Comparison of ENCODE assay signal across 8 cellular contexts in genomic region chr13:27954406-27954851, GRCh38. TPM values are rescaled to one million over a fixed set of nuclear protein-coding genes. Genes with fewer than 3 reads are reported as not detected.
DNase-seq lines count a peak whose midpoint lies in the region; ATAC-seq, FAIRE-seq and TF ChIP-seq lines count a peak whose summit lies in the region.

No MANE protein-coding gene starts in this region.

- TF ChIP-seq EP300 in HepG2 (IDR thresholded peaks at IDR 0.05; ENCODE audit: low read depth in 2 of 2, low read length in 2 of 2) (no peak), HepG2 (CRISPR knock-in tag; IDR thresholded peaks at IDR 0.05; ENCODE audit: borderline replicate concordance) (no peak)

- CTCF ChIA-PET in HepG2 (lab: Yijun Ruan, JAX; ENCODE audit: low intra/inter-chr PET ratio, low total read pairs), result interaction anchor here (1.6 kb wide), 1 partner anchor 85 kb away, joined by 12 read pairs; no protein-coding TSS in a partner anchor

- TF ChIP-seq RAD21 in liver (IDR thresholded peaks at IDR 0.05) (no peak), HepG2 (CRISPR knock-in tag; IDR thresholded peaks at IDR 0.05) (no peak)

- no peaks in the 10 kb centered on the region for H3K9me3 ChIP-seq in liver (ENCODE audit: control insufficient read depth in 4 of 4, low read length in 3 of 4)
- H3K9me3 ChIP-seq in HepG2 (ENCODE audit: low read length), result no peaks in the 10 kb centered on the region
- no peaks in the 10 kb centered on the region for H3K9me3 ChIP-seq in BE2C

- DNase-seq in HepG2 (ENCODE audit: low spot score) (no peak), HL-60 (ENCODE audit: low read depth in 1 of 2, low spot score in 1 of 2) (no peak), choroid plexus epithelial cell (ENCODE audit: low read depth) (no peak), mesothelial cell of epicardium (ENCODE audit: low spot score in 2 of 2, unreplicated experiment in 2 of 2) (no peak), BE2C (no peak), kidney glomerular epithelial cell (lab: John Stamatoyannopoulos, UW) (no peak), D721Med (ENCODE audit: insufficient read length, low spot score) (no peak)

- H3K4me3 ChIP-seq in liver (ENCODE audit: low read depth in 1 of 3, low read length in 3 of 3) (peak overlapping the region; percentile 54 to 80 (median 61)), HepG2 (replicated peaks in 1 of 3; ENCODE audit: insufficient read depth in 1 of 3, low read depth in 2 of 3, low read length in 3 of 3) (no peak overlapping the region), HL-60 (replicated peaks; ENCODE audit: insufficient read depth, low read length) (peak overlapping the region; percentile 54), choroid plexus epithelial cell (ENCODE audit: low read depth, low read length) (peak overlapping the region; percentile 39), BE2C (ENCODE audit: low read depth, low read length) (no peak overlapping the region)

- BruUV-seq in HepG2 (replicated peaks; lab: Mats Ljungman, UMichigan), result no TSS peak

- no peak for TF ChIP-seq POLR2A in HepG2 (IDR thresholded peaks at IDR 0.05; ENCODE audit: insufficient read depth in 1 of 2, low read depth in 2 of 2, low read length in 2 of 2)

- no peak for FAIRE-seq in HepG2 (lab: Jason Lieb, UNC)
- no peak for FAIRE-seq in D721Med (lab: Jason Lieb, UNC)

- H3K4me1 ChIP-seq in liver (ENCODE audit: control insufficient read depth in 4 of 4, insufficient read depth in 4 of 4, low read length in 3 of 4) (peaks cover 8 to 17% (median 15%) of the 10 kb centered on the region in 4 donors), HepG2 (ENCODE audit: insufficient read depth, low read length) (peaks cover 32% of the 10 kb centered on the region), BE2C (no peaks in the 10 kb centered on the region)

- H3K27ac Mint-ChIP-seq in mesothelial cell of epicardium, result peak overlapping the region; percentile 86

- H3K4me2 ChIP-seq in HepG2 (ENCODE audit: low read depth, low read length), result no peak overlapping the region

- no peak for ATAC-seq in HepG2

- H3K4me1 Mint-ChIP-seq in mesothelial cell of epicardium, result peaks cover 16% of the 10 kb centered on the region

- H3K9ac ChIP-seq in liver (ENCODE audit: low read depth in 1 of 2, low read length in 2 of 2), result peak overlapping the region; percentile 52 to 68
- no peak overlapping the region for H3K9ac ChIP-seq in HepG2 (ENCODE audit: insufficient read depth, low read depth, low read length)

- no peaks in the 10 kb centered on the region for H4K20me1 ChIP-seq in HepG2 (ENCODE audit: insufficient read depth, low read length)

- WGBS in liver, result 2% methylated on average over 56 of the region's 56 CpGs
- WGBS in HepG2 (ENCODE audit: low lambda C conversion rate), result 95% methylated on average over 22 of the region's 56 CpGs

- POLR2A ChIA-PET in HepG2 (lab: Yijun Ruan, JAX), result interaction anchor here (2.0 kb wide), 1 partner anchor 8 kb away, joined by 9 read pairs; no protein-coding TSS in a partner anchor

- in situ Hi-C loops in HepG2 (cut with HindIII; ENCODE audit: extremely low pct_ligation_motif_present, low pct_unique_long_range_greater_than_20kb), result loop anchor here (25.0 kb wide), 1 partner anchor 992 kb away; no protein-coding TSS in a partner anchor

- TF ChIP-seq CTCF in liver (IDR thresholded peaks at IDR 0.05; ENCODE audit: low read depth, low read length, missing input control) (no peak), HepG2 (CRISPR knock-in tag; IDR thresholded peaks at IDR 0.05) (no peak), HL-60 (IDR thresholded peaks at IDR 0.05; ENCODE audit: insufficient read depth, low read length) (no peak), choroid plexus epithelial cell (conservative IDR thresholded peaks at IDR 0.05; ENCODE audit: low read depth, low read length) (no peak), mesothelial cell of epicardium (IDR thresholded peaks at IDR 0.05; ENCODE audit: unreplicated experiment) (no peak), BE2C (IDR thresholded peaks at IDR 0.05; ENCODE audit: low read depth, low read length) (no peak), D721Med (IDR thresholded peaks at IDR 0.05; ENCODE audit: insufficient read depth, missing control alignments) (no peak)

- no peak overlapping the region for H2AFZ ChIP-seq in HepG2 (ENCODE audit: low read length)

- H3K36me3 ChIP-seq in liver (ENCODE audit: control insufficient read depth in 4 of 4, insufficient read depth in 3 of 4, low read depth in 1 of 4, low read length in 3 of 4), result no peaks in the 10 kb centered on the region
- H3K36me3 ChIP-seq in HepG2 (replicated peaks in 1 of 2; ENCODE audit: control insufficient read depth in 1 of 2, insufficient read depth in 2 of 2, low read length in 2 of 2), result no peaks in the 10 kb centered on the region
- no peaks in the 10 kb centered on the region for H3K36me3 ChIP-seq in BE2C

- H3K27me3 Mint-ChIP-seq in mesothelial cell of epicardium (ENCODE audit: low read depth), result peaks cover 82% of the 10 kb centered on the region

- peaks cover 7% of the 10 kb centered on the region for H3K9me3 Mint-ChIP-seq in mesothelial cell of epicardium

- H3K27me3 ChIP-seq in liver (ENCODE audit: control insufficient read depth in 4 of 4, insufficient read depth in 4 of 4, low read length in 3 of 4) (no peaks in the 10 kb centered on the region), HepG2 (ENCODE audit: control insufficient read depth in 1 of 2, insufficient read depth in 2 of 2, low read length in 2 of 2) (peaks cover 0 to 4% of the 10 kb centered on the region in 2 experiments; a peak in 1 of 5 replicates), HL-60 (ENCODE audit: insufficient read depth, poor library complexity, severe bottlenecking) (peaks cover 22% of the 10 kb centered on the region), BE2C (peaks cover 86% of the 10 kb centered on the region)

- peak overlapping the region; percentile 78 for H3K4me3 Mint-ChIP-seq in mesothelial cell of epicardium

- no peaks in the 10 kb centered on the region for H3K79me2 ChIP-seq in HepG2 (ENCODE audit: insufficient read depth, low read length)

- H3K27ac ChIP-seq in liver (ENCODE audit: low read depth in 1 of 2, low read length in 2 of 2) (peak overlapping the region; percentile 84 to 94), HepG2 (ENCODE audit: extremely low read length, insufficient read depth, low read length) (no peak overlapping the region), HL-60 (replicated peaks) (no peak overlapping the region)

- intact Hi-C loops in HepG2 (cut with micrococcal nuclease; ENCODE audit: unreplicated experiment), result no loop called here

- H3K36me3 Mint-ChIP-seq in mesothelial cell of epicardium, result no peaks in the 10 kb centered on the region

RNA-seq across cellular contexts. Expression of gene CDX2, which starts 14.7 kb away (rescaled TPM):
- total RNA-seq in liver, result not detected
- polyA plus RNA-seq in liver, result not detected
- 0.04 TPM in 1 of 2 replicates, not detected in the other for total RNA-seq in HepG2 (2016; rRNA removed; fragmentation: Illumina TruSeq; extraction: Trizol)
- total RNA-seq in HepG2 (2016; cell fraction: cytosol; rRNA removed; fragmentation: Illumina TruSeq; extraction: Trizol; ENCODE audit: low read depth), result 0.09 TPM in 1 of 2 replicates, not detected in the other
- 0.04 TPM in 1 of 2 replicates, not detected in the other for total RNA-seq in HepG2 (2016; cell fraction: insoluble cytoplasmic fraction; rRNA removed; fragmentation: Illumina TruSeq; extraction: Trizol)
- total RNA-seq in HepG2 (2016; cell fraction: membrane; rRNA removed; fragmentation: Illumina TruSeq; extraction: Trizol), result 0.14 and 0.25 TPM in 2 replicates
- not detected in 2 replicates for total RNA-seq in HepG2 (2016; cell fraction: nucleus; rRNA removed; fragmentation: Illumina TruSeq; extraction: Trizol)
- polyA plus RNA-seq in HepG2 (2011; rRNA removed), result not detected in 2 replicates
- not detected in 2 replicates for polyA plus RNA-seq in HepG2 (2011; cell fraction: cytosol; rRNA removed)
- 0.27 TPM in 1 of 2 replicates, not detected in the other for polyA plus RNA-seq in HepG2 (2011; cell fraction: nucleus; rRNA removed)
- polyA plus RNA-seq in HepG2 (2012), result not detected in 2 replicates
- polyA plus RNA-seq in HepG2 (2016; cell fraction: cytosol; fragmentation: Illumina TruSeq; extraction: Trizol; ENCODE audit: low read depth), result 0.02 and 0.08 TPM in 2 replicates
- not detected in 2 replicates for polyA plus RNA-seq in HepG2 (2016; cell fraction: insoluble cytoplasmic fraction; fragmentation: Illumina TruSeq; extraction: Trizol; ENCODE audit: low read depth)
- polyA plus RNA-seq in HepG2 (2016; cell fraction: membrane; fragmentation: Illumina TruSeq; extraction: Trizol; ENCODE audit: low read depth), result 0.22 TPM in 1 of 2 replicates, not detected in the other
- polyA plus RNA-seq in HepG2 (2016; cell fraction: nucleus; fragmentation: Illumina TruSeq; extraction: Trizol; ENCODE audit: insufficient read depth, low read depth), result not detected in 2 replicates
- not detected in 2 replicates for polyA minus RNA-seq in HepG2 (2011; rRNA and poly(A)+ RNA removed; ENCODE audit: low replicate concordance)
- not detected in 2 replicates for polyA minus RNA-seq in HepG2 (2011; cell fraction: cytosol; rRNA and poly(A)+ RNA removed)
- polyA minus RNA-seq in HepG2 (2011; cell fraction: nucleus; rRNA and poly(A)+ RNA removed), result 0.13 TPM in 1 of 2 replicates, not detected in the other
- 0.05 to 0.16 TPM in 2 of 3 replicates, not detected in the other for total RNA-seq in mesothelial cell of epicardium
- not detected for polyA plus RNA-seq in BE2C (2012; ENCODE audit: insufficient read depth, insufficient read length, low read depth)

RNA-seq across cellular contexts. Expression of gene URAD, which starts 34.1 kb away (rescaled TPM):
- total RNA-seq in liver (not detected), HepG2 (2016; rRNA removed; fragmentation: Illumina TruSeq; extraction: Trizol) (not detected in 2 replicates), mesothelial cell of epicardium (not detected in 3 replicates)
- polyA plus RNA-seq in liver (not detected), HepG2 (2011; rRNA removed) (not detected in 2 replicates)
- total RNA-seq in HepG2 (2016; cell fraction: cytosol; rRNA removed; fragmentation: Illumina TruSeq; extraction: Trizol; ENCODE audit: low read depth), result not detected in 2 replicates
- not detected in 2 replicates for total RNA-seq in HepG2 (2016; cell fraction: insoluble cytoplasmic fraction; rRNA removed; fragmentation: Illumina TruSeq; extraction: Trizol)
- total RNA-seq in HepG2 (2016; cell fraction: membrane; rRNA removed; fragmentation: Illumina TruSeq; extraction: Trizol), result not detected in 2 replicates
- total RNA-seq in HepG2 (2016; cell fraction: nucleus; rRNA removed; fragmentation: Illumina TruSeq; extraction: Trizol), result not detected in 2 replicates
- not detected in 2 replicates for polyA plus RNA-seq in HepG2 (2011; cell fraction: cytosol; rRNA removed)
- polyA plus RNA-seq in HepG2 (2011; cell fraction: nucleus; rRNA removed), result not detected in 2 replicates
- polyA plus RNA-seq in HepG2 (2012), result not detected in 2 replicates
- polyA plus RNA-seq in HepG2 (2016; cell fraction: cytosol; fragmentation: Illumina TruSeq; extraction: Trizol; ENCODE audit: low read depth), result not detected in 2 replicates
- not detected in 2 replicates for polyA plus RNA-seq in HepG2 (2016; cell fraction: insoluble cytoplasmic fraction; fragmentation: Illumina TruSeq; extraction: Trizol; ENCODE audit: low read depth)
- polyA plus RNA-seq in HepG2 (2016; cell fraction: membrane; fragmentation: Illumina TruSeq; extraction: Trizol; ENCODE audit: low read depth), result not detected in 2 replicates
- not detected in 2 replicates for polyA plus RNA-seq in HepG2 (2016; cell fraction: nucleus; fragmentation: Illumina TruSeq; extraction: Trizol; ENCODE audit: insufficient read depth, low read depth)
- not detected in 2 replicates for polyA minus RNA-seq in HepG2 (2011; rRNA and poly(A)+ RNA removed; ENCODE audit: low replicate concordance)
- polyA minus RNA-seq in HepG2 (2011; cell fraction: cytosol; rRNA and poly(A)+ RNA removed), result not detected in 2 replicates
- polyA minus RNA-seq in HepG2 (2011; cell fraction: nucleus; rRNA and poly(A)+ RNA removed), result not detected in 2 replicates
- not detected for polyA plus RNA-seq in BE2C (2012; ENCODE audit: insufficient read depth, insufficient read length, low read depth)

RNA-seq across cellular contexts. Expression of gene PDX1, which starts 34.6 kb away (rescaled TPM):
- under 1 TPM in 1 of 2 donors, not detected in 1; 0.08 TPM for total RNA-seq in liver
- polyA plus RNA-seq in liver, result under 1 TPM; 0.10 to 0.16 TPM
- 0.07 TPM in 1 of 2 replicates, not detected in the other for total RNA-seq in HepG2 (2016; rRNA removed; fragmentation: Illumina TruSeq; extraction: Trizol)
- total RNA-seq in HepG2 (2016; cell fraction: cytosol; rRNA removed; fragmentation: Illumina TruSeq; extraction: Trizol; ENCODE audit: low read depth), result not detected in 2 replicates
- total RNA-seq in HepG2 (2016; cell fraction: insoluble cytoplasmic fraction; rRNA removed; fragmentation: Illumina TruSeq; extraction: Trizol), result 0.06 and 0.12 TPM in 2 replicates
- total RNA-seq in HepG2 (2016; cell fraction: membrane; rRNA removed; fragmentation: Illumina TruSeq; extraction: Trizol), result 0.09 and 0.14 TPM in 2 replicates
- total RNA-seq in HepG2 (2016; cell fraction: nucleus; rRNA removed; fragmentation: Illumina TruSeq; extraction: Trizol), result not detected in 2 replicates
- not detected in 2 replicates for polyA plus RNA-seq in HepG2 (2011; rRNA removed)
- polyA plus RNA-seq in HepG2 (2011; cell fraction: cytosol; rRNA removed), result 0.03 TPM in 1 of 2 replicates, not detected in the other
- polyA plus RNA-seq in HepG2 (2011; cell fraction: nucleus; rRNA removed), result not detected in 2 replicates
- polyA plus RNA-seq in HepG2 (2012), result 0.12 and 0.30 TPM in 2 replicates
- 0.26 and 0.31 TPM in 2 replicates for polyA plus RNA-seq in HepG2 (2016; cell fraction: cytosol; fragmentation: Illumina TruSeq; extraction: Trizol; ENCODE audit: low read depth)
- 0.61 TPM in 2 replicates for polyA plus RNA-seq in HepG2 (2016; cell fraction: insoluble cytoplasmic fraction; fragmentation: Illumina TruSeq; extraction: Trizol; ENCODE audit: low read depth)
- 0.36 and 0.37 TPM in 2 replicates for polyA plus RNA-seq in HepG2 (2016; cell fraction: membrane; fragmentation: Illumina TruSeq; extraction: Trizol; ENCODE audit: low read depth)
- 0.48 and 0.71 TPM in 2 replicates for polyA plus RNA-seq in HepG2 (2016; cell fraction: nucleus; fragmentation: Illumina TruSeq; extraction: Trizol; ENCODE audit: insufficient read depth, low read depth)
- not detected in 2 replicates for polyA minus RNA-seq in HepG2 (2011; rRNA and poly(A)+ RNA removed; ENCODE audit: low replicate concordance)
- not detected in 2 replicates for polyA minus RNA-seq in HepG2 (2011; cell fraction: cytosol; rRNA and poly(A)+ RNA removed)
- polyA minus RNA-seq in HepG2 (2011; cell fraction: nucleus; rRNA and poly(A)+ RNA removed), result 0.12 TPM in 1 of 2 replicates, not detected in the other
- total RNA-seq in mesothelial cell of epicardium, result not detected in 3 replicates
- polyA plus RNA-seq in BE2C (2012; ENCODE audit: insufficient read depth, insufficient read length, low read depth), result not detected

Comparison
In these comparisons a context has a peak if more than half of its experiments do, and no peak if none do; other contexts are left out.
1. H3K27ac ChIP-seq: peak in liver (2 of 2); none in HepG2 (single experiment) and HL-60 (single experiment).
2. H3K4me3 ChIP-seq: peak in liver (3 of 3), HL-60 (single experiment) and choroid plexus epithelial cell (single experiment); none in HepG2 (0 of 3) and BE2C (single experiment).